ENCODE assay signal across 21 cellular contexts in the genomic region with DNA sequence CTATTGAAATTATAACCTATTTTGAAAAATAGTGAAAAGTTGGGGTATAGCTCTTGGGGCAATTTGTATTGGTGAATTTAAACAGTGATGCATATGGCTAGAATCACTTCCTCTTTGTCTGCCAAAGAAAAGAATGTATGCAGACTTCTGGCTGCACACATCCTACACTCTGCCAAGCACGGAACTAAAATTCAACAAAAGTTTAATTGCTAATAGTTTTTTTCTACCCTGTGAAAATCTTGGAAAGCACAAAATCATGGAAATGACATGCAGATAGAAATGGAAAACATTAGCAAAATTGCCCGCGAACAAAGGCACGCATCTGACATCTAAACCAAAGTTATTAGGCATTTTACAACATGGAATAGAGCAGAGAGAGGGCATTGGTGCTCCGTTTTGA.
"Had no signal": no experiment of that assay in that cellular context is flagged by ENCODE, and none has a peak within 500 bp of the region (broad histone marks: within the 10 kb centered on the region; RNA-seq: fewer than 3 reads in every experiment).

No MANE protein-coding gene starts in this region.

- H3K4me3 Mint-ChIP-seq: activated naive CD8-positive, alpha-beta T cell; memory B cell; naive B cell; neural crest cell had no signal

- H3K36me3 Mint-ChIP-seq: activated naive CD8-positive, alpha-beta T cell; memory B cell; naive B cell had no signal

- H3K36me3 ChIP-seq: gastrocnemius medialis, left lung, right atrium auricular region, suprapubic skin, transverse colon, uterus, WERI-Rb-1 had no signal

- ATAC-seq: gastrocnemius medialis; stimulated activated naive CD8-positive, alpha-beta T cell treated with anti-CD3 and anti-CD28 coated beads, Interleukin-15, Interleukin-2, amounts not matched to agents 100 U/mL and 50 U/mL, for 24 hours had no signal

- H3K9me3 Mint-ChIP-seq: neural crest cell had no signal

- DNase-seq: activated CD4-positive, alpha-beta T cell treated with anti-CD3 and anti-CD28 coated beads, Interleukin-2, amount 50 U/mL, for 4 hours; caudate nucleus; erythroblast; gastrocnemius medialis; head of caudate nucleus; kidney; left lung; naive B cell; stimulated activated CD4-positive, alpha-beta T cell treated with anti-CD3 and anti-CD28 coated beads, Interleukin-12 subunit alpha, Interleukin-12 subunit beta, amount 100 ng/mL, for 4 hours; stimulated activated CD4-positive, alpha-beta T cell treated with anti-CD3 and anti-CD28 coated beads, Interleukin-1b, Interleukin-23, amount 100 ng/mL, for 48 hours; stimulated activated naive CD8-positive, alpha-beta T cell treated with anti-CD3 and anti-CD28 coated beads, Interleukin-15, Interleukin-2, amounts not matched to agents 100 U/mL and 50 U/mL, for 24 hours; T-helper 2 cell; transverse colon; uterus; WERI-Rb-1 had no signal

- H3K4me3 ChIP-seq: gastrocnemius medialis, left lung, right atrium auricular region, suprapubic skin, transverse colon, uterus had no signal

- H3K27me3 ChIP-seq: gastrocnemius medialis, left lung, right atrium auricular region, transverse colon, uterus had no signal

- H3K4me1 Mint-ChIP-seq: memory B cell, naive B cell had no signal

- H3K4me1 ChIP-seq: gastrocnemius medialis, suprapubic skin, transverse colon, uterus had no signal

- H3K9me3 ChIP-seq: gastrocnemius medialis, left lung, right atrium auricular region, suprapubic skin, transverse colon, uterus had no signal

- H3K27ac Mint-ChIP-seq: activated naive CD8-positive, alpha-beta T cell; memory B cell; naive B cell; progenitor cell of endocrine pancreas had no signal

- H3K27ac ChIP-seq: gastrocnemius medialis, left lung, right atrium auricular region, suprapubic skin, transverse colon, uterus, WERI-Rb-1 had no signal
